ENCODE assay signal across 26 cellular contexts in genomic region chr10:11846542-11846941, GRCh38. TPM values are rescaled to one million over a fixed set of nuclear protein-coding genes. Genes with fewer than 3 reads are reported as not detected.
DNase-seq lines count a peak whose midpoint lies in the region; TF ChIP-seq lines count a peak whose summit lies in the region.
"Had no signal": no experiment of that assay in that cellular context is flagged by ENCODE, and none has a peak within 500 bp of the region (broad histone marks: within the 10 kb centered on the region; RNA-seq: fewer than 3 reads in every experiment).

No MANE protein-coding gene starts in this region.

- H3K36me3 ChIP-seq in BLaER1 (peaks cover 24% of the 10 kb centered on the region), smooth muscle cell (ENCODE audit: low read depth) (no peaks in the 10 kb centered on the region), stomach (peaks cover 0 to 19% (median 8%) of the 10 kb centered on the region in 4 donors)
- H3K36me3 ChIP-seq: gastroesophageal sphincter, pancreas had no signal

- H2AFZ ChIP-seq in smooth muscle cell (ENCODE audit: low read depth): no peak overlapping the region
- H2AFZ ChIP-seq: GM23338 had no signal

- DNase-seq in SW480 (ENCODE audit: low spot score): peak; percentile 32
- DNase-seq in iris pigment epithelial cell (ENCODE audit: low read depth): peak; percentile 20
- DNase-seq in smooth muscle cell (lab: John Stamatoyannopoulos, UW; ENCODE audit: unreplicated experiment): no peak
- DNase-seq in stomach: no peak
- no peak for DNase-seq in retina
- no peak for DNase-seq in SIG-M5 treated with dmso at 0.1 percent for 504 hours (lab: John Stamatoyannopoulos, UW; ENCODE audit: unreplicated experiment)
- DNase-seq in GM10248 (ENCODE audit: extremely low spot score): no peak
- DNase-seq: activated CD4-positive, alpha-beta T cell treated with anti-CD3 and anti-CD28 coated beads, Interleukin-2, amount 50 U/mL, for 4 hours; activated CD4-positive, CD25-positive, alpha-beta regulatory T cell; activated CD8-positive, alpha-beta memory T cell treated with anti-CD3 and anti-CD28 coated beads, Interleukin-2, amount 10 ng/mL, durations not matched to agents 7 days and 5 days; activated T-cell treated with anti-CD3 and anti-CD28 coated beads, Interleukin-2, amount 50 U/mL, for 72 hours; central memory CD4-positive, alpha-beta T cell; cortex of kidney; left cardiac atrium; NCI-H1092 treated with DMSO at 0.1 percent for 48 hours; NCI-H1930; NCI-H2171 treated with DMSO at 0.1 percent for 48 hours; NCI-H510A; pancreas; T-cell had no signal

- H4K20me1 ChIP-seq in BLaER1: no peaks in the 10 kb centered on the region; the same call in 1 of the 2 replicates
- no peaks in the 10 kb centered on the region for H4K20me1 ChIP-seq in smooth muscle cell (ENCODE audit: low read depth)

- TF ChIP-seq CTCF in smooth muscle cell (IDR thresholded peaks at IDR 0.05; ENCODE audit: borderline replicate concordance, insufficient read depth, poor library complexity, severe bottlenecking) (no peak), stomach (IDR thresholded peaks at IDR 0.05) (no peak), GM10248 (IDR thresholded peaks at IDR 0.05; ENCODE audit: control extremely low read depth, extremely low read depth, low read depth, missing control alignments) (no peak)

- H3K4me2 ChIP-seq in BLaER1 (peak overlapping the region; percentile 34; the same call in 1 of the 2 replicates), smooth muscle cell (no peak overlapping the region)
- H3K4me2 ChIP-seq: GM23338 had no signal

- H3K27me3 ChIP-seq in BLaER1: no peaks in the 10 kb centered on the region
- H3K27me3 ChIP-seq in smooth muscle cell (ENCODE audit: low read depth): no peaks in the 10 kb centered on the region
- no peaks in the 10 kb centered on the region for H3K27me3 ChIP-seq in stomach
- H3K27me3 ChIP-seq: gastroesophageal sphincter, pancreas, tibial nerve had no signal

- CTCF ChIA-PET in GM10248 (lab: Yijun Ruan, JAX): interaction anchor here (1.5 to 2.0 kb wide), 2 partner anchors 10 to 26 kb away, joined by 5 to 9 read pairs; no protein-coding TSS in a partner anchor

- H3K4me1 ChIP-seq in BLaER1 (peaks cover 11% of the 10 kb centered on the region), smooth muscle cell (ENCODE audit: low read depth) (no peaks in the 10 kb centered on the region), stomach (peaks cover 0 to 9% (median 0%) of the 10 kb centered on the region in 4 donors)
- H3K4me1 ChIP-seq: gastroesophageal sphincter had no signal

- TF ChIP-seq EP300 in stomach (IDR thresholded peaks at IDR 0.05): no peak

- intact Hi-C loops in stomach (cut with DNase I; ENCODE audit: low total_unique reads): no loop called here

- no peaks in the 10 kb centered on the region for H3K9me3 ChIP-seq in BLaER1
- no peaks in the 10 kb centered on the region for H3K9me3 ChIP-seq in smooth muscle cell (replicated peaks; ENCODE audit: low read depth)
- no peaks in the 10 kb centered on the region for H3K9me3 ChIP-seq in stomach
- H3K9me3 ChIP-seq: gastroesophageal sphincter, pancreas, tibial nerve had no signal

- H3K79me2 ChIP-seq in smooth muscle cell (ENCODE audit: low read depth): peaks cover 6% of the 10 kb centered on the region

- POLR2A ChIA-PET in GM10248 (lab: Yijun Ruan, JAX): no interaction called here

- 41% methylated on average over 8 of the region's 8 CpGs for WGBS in smooth muscle cell (ENCODE audit: low lambda C conversion rate)
- WGBS in stomach, 5 donors: 69 to 88% (median 79%) methylated on average over 8 of the region's 8 CpGs

- H3K4me3 ChIP-seq in BLaER1 (no peak overlapping the region), smooth muscle cell (no peak overlapping the region), stomach (no peak overlapping the region)
- H3K4me3 ChIP-seq: gastroesophageal sphincter, GM23338, pancreas, tibial nerve had no signal

- TF ChIP-seq POLR2A in stomach (IDR thresholded peaks at IDR 0.05): no peak

- H3F3A ChIP-seq in smooth muscle cell (ENCODE audit: low read depth): no peaks in the 10 kb centered on the region

- H3K9ac ChIP-seq in BLaER1 (no peak overlapping the region), smooth muscle cell (ENCODE audit: low read depth) (no peak overlapping the region)

- no peak overlapping the region for H3K27ac ChIP-seq in BLaER1
- H3K27ac ChIP-seq in smooth muscle cell (ENCODE audit: low read depth): peak overlapping the region; percentile 6
- H3K27ac ChIP-seq in stomach: no peak overlapping the region
- H3K27ac ChIP-seq: gastroesophageal sphincter, pancreas, RWPE1, tibial nerve had no signal

RNA-seq across cellular contexts. Expression of gene PROSER2, which starts 23.4 kb away (rescaled TPM):
- total RNA-seq in smooth muscle cell (3.7 and 4.9 TPM in 2 replicates), stomach (10 to 100 TPM in 2 of 5 donors, 1 to 10 TPM in 2, not detected in 1; 1.3 to 16.2 (median 9.5) TPM)
- polyA plus RNA-seq in smooth muscle cell (8.2 and 26.3 TPM in 2 replicates), stomach (10 to 100 TPM in 1 of 3 donors, 1 to 10 TPM in 2; 5.2 to 13.4 (median 5.7) TPM)
- total RNA-seq: OCI-LY7 had no signal

Comparison
In these comparisons a context has a peak if more than half of its experiments do, and no peak if none do; other contexts are left out.
1. DNase-seq: peak in SW480 (single experiment) and iris pigment epithelial cell (single experiment); none in smooth muscle cell (single experiment), stomach (single experiment), retina (single experiment), SIG-M5 treated with dmso at 0.1 percent for 504 hours (single experiment) and GM10248 (single experiment).